ENCODE assay signal across 6 cellular contexts in genomic region chr3:35408882-35409281, GRCh38.
"Had no signal": no experiment of that assay in that cellular context is flagged by ENCODE, and none has a peak within 500 bp of the region (broad histone marks: within the 10 kb centered on the region; RNA-seq: fewer than 3 reads in every experiment).

No MANE protein-coding gene starts in this region.

- H3K27ac ChIP-seq: HL-60 had no signal

- DNase-seq: IMR-90, KBM-7, KG1 had no signal

- ATAC-seq: HepG2, K562 had no signal

- H3K4me3 ChIP-seq: K562 had no signal
